Comparison of ENCODE assay signal across 8 cellular contexts in the genomic region with DNA sequence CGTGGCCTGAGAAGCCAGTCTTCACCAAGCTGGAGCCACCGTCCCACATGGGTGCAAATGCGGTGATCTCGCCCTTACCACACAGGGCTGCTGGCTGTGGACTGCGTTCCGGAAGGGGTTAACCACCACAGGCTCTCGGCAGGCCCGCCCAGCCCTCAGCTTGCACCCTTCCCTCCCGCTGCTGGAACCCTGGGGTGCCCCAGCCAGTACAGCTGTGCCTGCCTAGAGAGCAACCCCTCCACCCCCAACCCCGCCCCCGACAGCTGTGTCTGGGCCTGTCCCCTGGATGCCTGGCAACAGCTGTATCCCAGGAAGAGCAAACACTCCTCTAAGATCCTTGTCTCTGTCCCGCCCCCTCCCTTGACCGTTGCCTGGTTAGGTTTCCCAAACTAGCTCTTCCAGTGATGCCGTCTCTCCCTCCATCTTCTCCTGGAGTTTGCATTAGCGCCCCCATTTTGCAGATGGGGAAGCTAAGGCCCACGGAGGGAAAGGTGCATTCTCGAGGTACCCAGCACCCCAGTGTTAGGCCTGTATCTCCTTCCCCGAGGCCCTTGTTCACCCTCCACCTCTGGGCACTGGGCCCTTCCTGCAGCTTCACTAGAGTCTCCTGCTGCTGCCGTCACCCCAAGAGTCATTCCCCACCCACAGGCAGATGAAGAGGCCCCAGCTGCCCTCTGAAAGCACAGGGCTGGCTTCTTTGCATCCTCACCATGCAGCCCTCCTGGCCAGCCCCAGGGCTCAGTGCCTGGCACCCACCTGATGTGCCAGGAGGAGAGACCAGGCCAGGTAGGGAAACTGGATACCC. TPM values are rescaled to one million over a fixed set of nuclear protein-coding genes. Genes with fewer than 3 reads are reported as not detected.
A peak's percentile ranks its signal among the peaks of the same experiment; 100 is the strongest.
DNase-seq lines count a peak whose midpoint lies in the region; ATAC-seq, FAIRE-seq and TF ChIP-seq lines count a peak whose summit lies in the region.

No MANE protein-coding gene starts in this region.

- no peak overlapping the region for H3K27ac ChIP-seq in A549
- H3K27ac ChIP-seq in HCT116 (ENCODE audit: low read depth, low read length) = no peak overlapping the region
- H3K27ac ChIP-seq in right cardiac atrium (ENCODE audit: low read length) = no peak overlapping the region

- POLR2A ChIA-PET in A549 (lab: Yijun Ruan, JAX) = interaction anchor here (0.5 to 1.1 kb wide), 2 partner anchors 10 to 103 kb away, joined by 3 read pairs; no protein-coding TSS in a partner anchor
- POLR2A ChIA-PET in HCT116 (lab: Charles Lee) = no interaction called here

- peak; percentile 28 to 57; a peak in 3 of 6 replicates for ATAC-seq in A549
- peak; percentile 21; the same call in 1 of the 2 replicates for ATAC-seq in HCT116
- peak; percentile 37 to 48 for ATAC-seq in right cardiac atrium
- ATAC-seq in HG03280 (IDR thresholded peaks at IDR 0.05; ENCODE audit: unreplicated experiment) = no peak
- no peak for ATAC-seq in GM21825 (IDR thresholded peaks at IDR 0.05; ENCODE audit: unreplicated experiment)

- no peak overlapping the region for H3K4me2 ChIP-seq in A549
- no peak overlapping the region for H3K4me2 ChIP-seq in HCT116 (ENCODE audit: low read length)

- no peak for FAIRE-seq in A549 (lab: Jason Lieb, UNC)

- TF ChIP-seq RAD21 in A549 (conservative IDR thresholded peaks at IDR 0.05 in 1 of 2, IDR thresholded peaks at IDR 0.05 in 1 of 2) (no peak), HCT116 (IDR thresholded peaks at IDR 0.05; ENCODE audit: low read depth) (no peak)

- BruUV-seq in HCT116 (replicated peaks; lab: Mats Ljungman, UMichigan) = no TSS peak

- RAD21 ChIA-PET in HCT116 (lab: Charles Lee; ENCODE audit: low non-redundant PET in 1 of 2, low total read pairs in 2 of 2, uncharacterized antibody in 2 of 2, unreplicated experiment in 2 of 2) = interaction anchor here in 1 of 2 experiments (0.7 kb wide), 1 partner anchor 188 kb away, joined by 3 read pairs; no protein-coding TSS in a partner anchor

- no peaks in the 10 kb centered on the region for H3K27me3 ChIP-seq in HCT116 (ENCODE audit: insufficient read depth, low read length)
- no peaks in the 10 kb centered on the region for H3K27me3 ChIP-seq in right cardiac atrium (ENCODE audit: control insufficient read depth, insufficient read depth)

- H3K9me3 ChIP-seq in A549 = no peaks in the 10 kb centered on the region
- no peaks in the 10 kb centered on the region for H3K9me3 ChIP-seq in HCT116 (ENCODE audit: control insufficient read depth in 1 of 2, insufficient read depth in 1 of 2, low read depth in 1 of 2, low read length in 2 of 2)
- no peaks in the 10 kb centered on the region for H3K9me3 ChIP-seq in right cardiac atrium (ENCODE audit: control insufficient read depth, low read length)

- no peak overlapping the region for H3K9ac ChIP-seq in HCT116 (ENCODE audit: low read length)

- no peaks in the 10 kb centered on the region for H3K79me2 ChIP-seq in HCT116 (ENCODE audit: insufficient read depth, low read length)

- H3K36me3 ChIP-seq in HCT116 (ENCODE audit: control insufficient read depth in 1 of 2, insufficient read depth in 2 of 2, low read length in 2 of 2) = peaks cover 0 to 2% of the 10 kb centered on the region in 2 experiments; a peak in 1 of 4 replicates

- DNase-seq in A549 (ENCODE audit: low read depth in 1 of 2, low spot score in 1 of 2) (peak in 1 of 2 experiments; percentile 21), HCT116 (ENCODE audit: low read depth, low spot score) (no peak), RPMI7951 (ENCODE audit: low read depth) (peak; percentile 48), right cardiac atrium (peak in 1 of 3 donors; percentile 42), RPMI8226 (no peak), NCI-H446 (lab: John Stamatoyannopoulos, UW) (no peak)

- no peaks in the 10 kb centered on the region for H3K9me2 ChIP-seq in HCT116 (ENCODE audit: insufficient read depth)

- no peak for TF ChIP-seq POLR2A in A549 (IDR thresholded peaks at IDR 0.05; ENCODE audit: low read length)
- no peak for TF ChIP-seq POLR2A in HCT116 (IDR thresholded peaks at IDR 0.05; ENCODE audit: borderline replicate concordance, extremely low read depth, insufficient read depth, insufficient read length)

- 67% methylated on average over 19 of the region's 19 CpGs for WGBS in A549 (ENCODE audit: missing lambda C conversion rate)
- 33% methylated on average over 19 of the region's 19 CpGs for WGBS in right cardiac atrium

- H3K4me1 ChIP-seq in A549 (peaks cover 6% of the 10 kb centered on the region; the same call in 1 of the 3 replicates), HCT116 (ENCODE audit: control insufficient read depth in 1 of 2, insufficient read depth in 2 of 2, low read length in 2 of 2) (no peaks in the 10 kb centered on the region), right cardiac atrium (ENCODE audit: control insufficient read depth, insufficient read depth, low read length) (no peaks in the 10 kb centered on the region)

- intact Hi-C loops in HCT116 (cut with micrococcal nuclease) = no loop called here
- intact Hi-C loops in right cardiac atrium (cut with DNase I) = no loop called here

- H2AFZ ChIP-seq in HCT116 (ENCODE audit: low read depth, low read length, poor library complexity, severe bottlenecking) = no peak overlapping the region

- CTCF ChIA-PET in A549 (lab: Yijun Ruan, JAX) = interaction anchor here (0.6 to 7.5 kb wide), 5 partner anchors 10 to 186 kb away, joined by 3 to 52 read pairs (median 5); no protein-coding TSS in a partner anchor
- CTCF ChIA-PET in HCT116 (lab: Charles Lee) = interaction anchor here (1.2 kb wide), 1 partner anchor 16 kb away, joined by 4 read pairs; no protein-coding TSS in a partner anchor

- no peak overlapping the region for H3K4me3 ChIP-seq in A549
- H3K4me3 ChIP-seq in HCT116 (replicated peaks in 1 of 2; ENCODE audit: low read depth in 1 of 2, low read length in 2 of 2) = no peak overlapping the region
- H3K4me3 ChIP-seq in right cardiac atrium (ENCODE audit: low read length) = no peak overlapping the region

- TF ChIP-seq EP300 in A549 (IDR thresholded peaks at IDR 0.05) = no peak

- H4K20me1 ChIP-seq in HCT116 (ENCODE audit: insufficient read depth) = no peaks in the 10 kb centered on the region

- no peak for TF ChIP-seq CTCF in A549 (IDR thresholded peaks at IDR 0.05)
- no peak for TF ChIP-seq CTCF in HCT116 (IDR thresholded peaks at IDR 0.05 in 2 of 3, conservative IDR thresholded peaks at IDR 0.05 in 1 of 3; ENCODE audit: borderline replicate concordance in 1 of 3, insufficient read depth in 1 of 3, low read depth in 2 of 3, low read length in 2 of 3)

TF ChIP-seq in A549, 52 proteins besides CTCF, POLR2A, EP300 and RAD21 (continues in another document):
- TF ChIP-seq RARB (CRISPR knock-in tag; IDR thresholded peaks at IDR 0.05) = no peak

RNA-seq across cellular contexts. Expression of a gene that starts 12.6 kb away (rescaled TPM):
- 312 and 358 TPM in 2 replicates for polyA plus RNA-seq in A549 (2011; rRNA removed)
- polyA plus RNA-seq in A549 (2012; cell fraction: cytosol; rRNA removed) = 1,415 and 1,671 TPM in 2 replicates
- 2,004 and 2,028 TPM in 2 replicates for polyA plus RNA-seq in A549 (2012; cell fraction: nucleus; rRNA removed)
- polyA plus RNA-seq in A549 (2017; fragmentation: RNase III; extraction: RNeasy Plus Mini Kit Qiagen cat#74134 plus additional on column Dnase treatment) = 750 to 794 TPM (median 759 TPM) in 3 replicates
- 299 and 328 TPM in 2 replicates for polyA minus RNA-seq in A549 (2011; rRNA and poly(A)+ RNA removed)
- total RNA-seq in HCT116 (2021; ENCODE audit: unreplicated experiment) = 536 TPM
- polyA plus RNA-seq in HCT116 (2012) = 1,028 and 1,102 TPM in 2 replicates
- total RNA-seq in RPMI7951 (2014; rRNA removed; shearing (Covaris generic)) = 1,061 and 1,166 TPM in 2 replicates
- 100 to 1,000 TPM; 726 to 908 (median 798) TPM for total RNA-seq in right cardiac atrium
- 2,526 TPM for polyA plus RNA-seq in right cardiac atrium

RNA-seq across cellular contexts. Expression of a gene that starts 23.0 kb away (rescaled TPM):
- 21.9 and 23.7 TPM in 2 replicates for polyA plus RNA-seq in A549 (2011; rRNA removed)
- 27.9 and 29.5 TPM in 2 replicates for polyA plus RNA-seq in A549 (2012; cell fraction: cytosol; rRNA removed)
- 49.4 and 62.6 TPM in 2 replicates for polyA plus RNA-seq in A549 (2012; cell fraction: nucleus; rRNA removed)
- 29.8 to 32.0 TPM (median 30.2 TPM) in 3 replicates for polyA plus RNA-seq in A549 (2017; fragmentation: RNase III; extraction: RNeasy Plus Mini Kit Qiagen cat#74134 plus additional on column Dnase treatment)
- 14.4 and 14.6 TPM in 2 replicates for polyA minus RNA-seq in A549 (2011; rRNA and poly(A)+ RNA removed)
- 25.3 TPM for total RNA-seq in HCT116 (2021; ENCODE audit: unreplicated experiment)
- 11.4 and 13.8 TPM in 2 replicates for polyA plus RNA-seq in HCT116 (2012)
- total RNA-seq in RPMI7951 (2014; rRNA removed; shearing (Covaris generic)) = 10.8 TPM in 2 replicates
- total RNA-seq in right cardiac atrium = 10 to 100 TPM; 27.4 to 47.6 (median 29.2) TPM
- 20.1 TPM for polyA plus RNA-seq in right cardiac atrium

RNA-seq across cellular contexts. Expression of a gene that starts 24.4 kb away (rescaled TPM):
- polyA plus RNA-seq in A549 (2011; rRNA removed) (109 and 113 TPM in 2 replicates), A549 (2017; fragmentation: RNase III; extraction: RNeasy Plus Mini Kit Qiagen cat#74134 plus additional on column Dnase treatment) (94.0 to 97.4 TPM (median 95.8 TPM) in 3 replicates), right cardiac atrium (62.4 TPM)
- polyA plus RNA-seq in A549 (2012; cell fraction: cytosol; rRNA removed) = 235 and 277 TPM in 2 replicates
- polyA plus RNA-seq in A549 (2012; cell fraction: nucleus; rRNA removed) = 475 and 538 TPM in 2 replicates
- polyA minus RNA-seq in A549 (2011; rRNA and poly(A)+ RNA removed) = 88.6 and 93.5 TPM in 2 replicates
- total RNA-seq in HCT116 (2021; ENCODE audit: unreplicated experiment) (87.0 TPM), right cardiac atrium (10 to 100 TPM; 44.9 to 55.8 (median 51.2) TPM)
- polyA plus RNA-seq in HCT116 (2012) = 112 and 113 TPM in 2 replicates
- total RNA-seq in RPMI7951 (2014; rRNA removed; shearing (Covaris generic)) = 80.3 and 83.6 TPM in 2 replicates

RNA-seq across cellular contexts. Expression of a gene that starts 44.8 kb away (rescaled TPM):
- polyA plus RNA-seq in A549 (2011; rRNA removed) = 1.8 and 2.5 TPM in 2 replicates
- 1.4 and 2.0 TPM in 2 replicates for polyA plus RNA-seq in A549 (2012; cell fraction: cytosol; rRNA removed)
- 1.8 and 1.9 TPM in 2 replicates for polyA plus RNA-seq in A549 (2012; cell fraction: nucleus; rRNA removed)
- 0.46 to 0.82 TPM (median 0.58 TPM) in 3 replicates for polyA plus RNA-seq in A549 (2017; fragmentation: RNase III; extraction: RNeasy Plus Mini Kit Qiagen cat#74134 plus additional on column Dnase treatment)
- 3.0 and 3.4 TPM in 2 replicates for polyA minus RNA-seq in A549 (2011; rRNA and poly(A)+ RNA removed)
- total RNA-seq in HCT116 (2021; ENCODE audit: unreplicated experiment) = 10.8 TPM
- 13.7 and 14.7 TPM in 2 replicates for polyA plus RNA-seq in HCT116 (2012)
- 0.96 and 2.1 TPM in 2 replicates for total RNA-seq in RPMI7951 (2014; rRNA removed; shearing (Covaris generic))
- total RNA-seq in right cardiac atrium = 10 to 100 TPM in 1 of 4 donors, 1 to 10 TPM in 3; 1.6 to 10.1 (median 8.7) TPM
- polyA plus RNA-seq in right cardiac atrium = 3.2 TPM

Comparison
In these comparisons a context has a peak if more than half of its experiments do, and no peak if none do; other contexts are left out.
1. ATAC-seq: peak in A549 (2 of 2), HCT116 (single experiment) and right cardiac atrium (2 of 2); none in HG03280 (single experiment) and GM21825 (single experiment).